Comparison of ENCODE assay signal across 8 cellular contexts in genomic region chr14:22598099-22598895, GRCh38. TPM values are rescaled to one million over a fixed set of nuclear protein-coding genes. Genes with fewer than 3 reads are reported as not detected.
DNase-seq lines count a peak whose midpoint lies in the region; ATAC-seq and TF ChIP-seq lines count a peak whose summit lies in the region.

ABHD4 (plus strand) TSS chr14:22598300; CDS start chr14:22598307, 7 bp downstream.

- ATAC-seq in GM19395 (IDR thresholded peaks at IDR 0.05; ENCODE audit: unreplicated experiment): peak; percentile 83
- ATAC-seq in activated naive CD8-positive, alpha-beta T cell treated with anti-CD3 and anti-CD28 coated beads, Interleukin-2, amount 10 ng/mL, durations not matched to agents 7 days and 5 days (ENCODE audit: low read depth): peak; percentile 89

- peaks cover 55% of the 10 kb centered on the region for H3K4me1 ChIP-seq in Caco-2

- TF ChIP-seq CTCF in Caco-2 (IDR thresholded peaks at IDR 0.05; ENCODE audit: insufficient read depth in 1 of 2, low read depth in 1 of 2, low read length in 1 of 2, severe bottlenecking in 1 of 2, unreplicated experiment in 1 of 2): no peak
- TF ChIP-seq CTCF in HL-60 (IDR thresholded peaks at IDR 0.05; ENCODE audit: insufficient read depth, low read length): no peak
- TF ChIP-seq CTCF in glutamatergic neuron (IDR thresholded peaks at IDR 0.05; ENCODE audit: partially characterized antibody, unreplicated experiment): no peak

- no peaks in the 10 kb centered on the region for H3K9me3 ChIP-seq in Caco-2

- H3K27me3 Mint-ChIP-seq in Caco-2 (ENCODE audit: insufficient read depth, unreplicated experiment) (no peaks in the 10 kb centered on the region), glutamatergic neuron (ENCODE audit: unreplicated experiment) (peaks cover 2% of the 10 kb centered on the region)
- H3K27me3 Mint-ChIP-seq in activated naive CD8-positive, alpha-beta T cell treated with anti-CD3 and anti-CD28 coated beads, Interleukin-2, amount 10 ng/mL, durations not matched to agents 7 days and 5 days: no peaks in the 10 kb centered on the region

- peak; percentile 60; the same call in 1 of the 2 replicates for TF ChIP-seq POLR2A in Raji (IDR thresholded peaks at IDR 0.05; ENCODE audit: insufficient read depth, low read depth, low read length)

- DNase-seq in Caco-2: peak; percentile 74 to 85
- DNase-seq in HL-60 (ENCODE audit: low read depth in 1 of 2, low spot score in 1 of 2): peak; percentile 43 to 46
- peak; percentile 87 for DNase-seq in activated naive CD8-positive, alpha-beta T cell treated with anti-CD3 and anti-CD28 coated beads, Interleukin-2, amount 10 ng/mL, durations not matched to agents 7 days and 5 days
- DNase-seq in glutamatergic neuron: peak; percentile 86
- peak; percentile 71 for DNase-seq in occipital lobe (lab: John Stamatoyannopoulos, UW)
- DNase-seq in ureter (ENCODE audit: low spot score): peak; percentile 86

- peak within 1 kb of the TSS; percentile 38; the same call in 1 of the 2 replicates for H3K27ac ChIP-seq in HL-60 (replicated peaks)

- H3K4me1 Mint-ChIP-seq in Caco-2 (ENCODE audit: low read depth, unreplicated experiment) (peaks cover 19% of the 10 kb centered on the region), glutamatergic neuron (ENCODE audit: low read depth, unreplicated experiment) (no peaks in the 10 kb centered on the region)
- H3K4me1 Mint-ChIP-seq in activated naive CD8-positive, alpha-beta T cell treated with anti-CD3 and anti-CD28 coated beads, Interleukin-2, amount 10 ng/mL, durations not matched to agents 7 days and 5 days: peaks cover 30% of the 10 kb centered on the region

- H3K36me3 ChIP-seq in Caco-2 (ENCODE audit: control insufficient read depth, insufficient read depth, low read length): peaks cover 6% of the 10 kb centered on the region

- H3K27ac Mint-ChIP-seq in Caco-2 (ENCODE audit: unreplicated experiment) (peak within 1 kb of the TSS; percentile 94), glutamatergic neuron (ENCODE audit: unreplicated experiment) (peak within 1 kb of the TSS; percentile 77)
- peak within 1 kb of the TSS; percentile 81 for H3K27ac Mint-ChIP-seq in activated naive CD8-positive, alpha-beta T cell treated with anti-CD3 and anti-CD28 coated beads, Interleukin-2, amount 10 ng/mL, durations not matched to agents 7 days and 5 days

- POLR2A ChIA-PET in Caco-2 (lab: Charles Lee): interaction anchor here (0.7 to 2.8 kb wide), 5 partner anchors 9 to 55 kb away, joined by 4 to 46 read pairs (median 5); partner anchors contain the start of gene DAD1
- POLR2A ChIA-PET in activated naive CD8-positive, alpha-beta T cell treated with anti-CD3 and anti-CD28 coated beads, Interleukin-2, amount 10 ng/mL, durations not matched to agents 7 days and 5 days (lab: Charles Lee): interaction anchor here (0.7 to 4.4 kb wide), 9 partner anchors 9 to 231 kb away, joined by 3 to 83 read pairs (median 4); partner anchors contain the start of genes DAD1 and OXA1L

- intact Hi-C loops in Caco-2 (cut with micrococcal nuclease; ENCODE audit: unreplicated experiment): loop anchor here (1.0 to 2.0 kb wide), 5 partner anchors 9 to 55 kb away; partner anchors contain the start of genes DAD1 and OR6J1

- peaks cover 13% of the 10 kb centered on the region for H3K36me3 Mint-ChIP-seq in Caco-2 (ENCODE audit: insufficient read depth, unreplicated experiment)
- peaks cover 14% of the 10 kb centered on the region for H3K36me3 Mint-ChIP-seq in activated naive CD8-positive, alpha-beta T cell treated with anti-CD3 and anti-CD28 coated beads, Interleukin-2, amount 10 ng/mL, durations not matched to agents 7 days and 5 days
- peaks cover 8% of the 10 kb centered on the region for H3K36me3 Mint-ChIP-seq in glutamatergic neuron (ENCODE audit: unreplicated experiment)

- CTCF ChIA-PET in Caco-2 (lab: Charles Lee): interaction anchor here (0.5 to 3.1 kb wide), 12 partner anchors 8 to 1768 kb away, joined by 3 to 21 read pairs (median 6); partner anchors contain the start of genes DAD1 and OR6J1

- H3K4me3 Mint-ChIP-seq in Caco-2 (ENCODE audit: unreplicated experiment) (peak within 1 kb of the TSS; percentile 97), glutamatergic neuron (ENCODE audit: unreplicated experiment) (peak within 1 kb of the TSS; percentile 98)
- peak within 1 kb of the TSS; percentile 91 for H3K4me3 Mint-ChIP-seq in activated naive CD8-positive, alpha-beta T cell treated with anti-CD3 and anti-CD28 coated beads, Interleukin-2, amount 10 ng/mL, durations not matched to agents 7 days and 5 days

- no peaks in the 10 kb centered on the region for H3K27me3 ChIP-seq in Caco-2 (replicated peaks; ENCODE audit: control insufficient read depth, insufficient read depth, low read length)
- H3K27me3 ChIP-seq in HL-60 (ENCODE audit: insufficient read depth, poor library complexity, severe bottlenecking): no peaks in the 10 kb centered on the region

- H3K4me3 ChIP-seq in Caco-2 (ENCODE audit: low read depth, low read length): peak within 1 kb of the TSS; percentile 84
- H3K4me3 ChIP-seq in HL-60 (replicated peaks; ENCODE audit: insufficient read depth, low read length): peak within 1 kb of the TSS; percentile 58

- BruUV-seq in Caco-2 (replicated peaks; lab: Mats Ljungman, UMichigan): TSS peak; percentile 77

- H3K9me3 Mint-ChIP-seq in Caco-2 (ENCODE audit: unreplicated experiment): peaks cover 4% of the 10 kb centered on the region
- H3K9me3 Mint-ChIP-seq in activated naive CD8-positive, alpha-beta T cell treated with anti-CD3 and anti-CD28 coated beads, Interleukin-2, amount 10 ng/mL, durations not matched to agents 7 days and 5 days: no peaks in the 10 kb centered on the region
- no peaks in the 10 kb centered on the region for H3K9me3 Mint-ChIP-seq in glutamatergic neuron (ENCODE audit: unreplicated experiment)

RNA-seq across cellular contexts. Expression of gene ABHD4, which starts in this region (rescaled TPM):
- total RNA-seq in Caco-2 (2022): 64.5 and 73.5 TPM in 2 replicates
- 10 to 100 TPM; 13.0 to 17.9 TPM for total RNA-seq in activated naive CD8-positive, alpha-beta T cell treated with anti-CD3 and anti-CD28 coated beads, Interleukin-2, amount 10 ng/mL, durations not matched to agents 7 days and 5 days
- 8.1 TPM for total RNA-seq in glutamatergic neuron (ENCODE audit: unreplicated experiment)
- 3.4 TPM for total RNA-seq in occipital lobe
- total RNA-seq in ureter: 33.7 TPM

Comparison
In these comparisons a context has a peak if more than half of its experiments do, and no peak if none do; other contexts are left out.
1. Peak in every context shown above with its lines: DNase-seq, ATAC-seq, H3K4me3 ChIP-seq and H3K27ac ChIP-seq.